Comparison of ENCODE assay signal across 28 cellular contexts in genomic region chr2:125160947-125161346, GRCh38.
A peak's percentile ranks its signal among the peaks of the same experiment; 100 is the strongest.
DNase-seq lines count a peak whose midpoint lies in the region; ATAC-seq, FAIRE-seq and TF ChIP-seq lines count a peak whose summit lies in the region.
"Had no signal": no experiment of that assay in that cellular context is flagged by ENCODE, and none has a peak within 500 bp of the region (broad histone marks: within the 10 kb centered on the region; RNA-seq: fewer than 3 reads in every experiment).

No MANE protein-coding gene starts in this region.

- no peak for TF ChIP-seq CTCF in HepG2 (CRISPR knock-in tag; IDR thresholded peaks at IDR 0.05)
- TF ChIP-seq CTCF in right lobe of liver (IDR thresholded peaks at IDR 0.05) = no peak

- POLR2A ChIA-PET in HepG2 (lab: Yijun Ruan, JAX) = no interaction called here

- 8% methylated on average over 3 of the region's 3 CpGs for WGBS in HepG2 (ENCODE audit: low lambda C conversion rate)
- 66% methylated on average over 3 of the region's 3 CpGs for WGBS in right lobe of liver (ENCODE audit: insufficient coverage, low coverage, low lambda C conversion rate, missing lambda C conversion rate)

- CTCF ChIA-PET in HepG2 (lab: Yijun Ruan, JAX; ENCODE audit: low intra/inter-chr PET ratio, low total read pairs) = no interaction called here

- DNase-seq in HepG2 (ENCODE audit: low spot score) (no peak), right lobe of liver (no peak)
- DNase-seq: 8988T; ACHN; AML-193; BE2C; C1 segment of cervical spinal cord; Caco-2; Calu3; CD4-positive, alpha-beta memory T cell; CD4-positive, alpha-beta T cell; CD4-positive, CD25-positive, alpha-beta regulatory T cell; CD8-positive, alpha-beta memory T cell; CD8-positive, alpha-beta T cell; COR-L47; DMS 273 treated with DMSO at 0.1 percent for 48 hours; DMS153; DMS53; DMS79; DMS79 treated with DMSO at 0.1 percent for 48 hours; DND-41; EL had no signal

- H3K27me3 ChIP-seq in HepG2 (ENCODE audit: control insufficient read depth in 1 of 2, insufficient read depth in 2 of 2, low read length in 2 of 2) (no peaks in the 10 kb centered on the region), right lobe of liver (no peaks in the 10 kb centered on the region)
- H3K27me3 ChIP-seq: BE2C; BLaER1; BLaER1 treated with 17β-estradiol and CSF1 and Interleukin-3, amounts not matched to agents 10 nM and 100 nM had no signal

- no peaks in the 10 kb centered on the region for H3K79me2 ChIP-seq in HepG2 (ENCODE audit: insufficient read depth, low read length)

- TF ChIP-seq EP300 in HepG2 (IDR thresholded peaks at IDR 0.05; ENCODE audit: low read depth in 2 of 2, low read length in 2 of 2) = no peak
- no peak for TF ChIP-seq EP300 in HepG2 (CRISPR knock-in tag; IDR thresholded peaks at IDR 0.05; ENCODE audit: borderline replicate concordance)

- in situ Hi-C loops in HepG2 (cut with HindIII; ENCODE audit: extremely low pct_ligation_motif_present, low pct_unique_long_range_greater_than_20kb) = no loop called here

- intact Hi-C loops in HepG2 (cut with micrococcal nuclease; ENCODE audit: unreplicated experiment) = loop anchor here (10.0 kb wide), 1 partner anchor 84 kb away; no protein-coding TSS in a partner anchor
- intact Hi-C loops in right lobe of liver (cut with DNase I) = no loop called here

- ATAC-seq in HepG2 = no peak
- no peak for ATAC-seq in right lobe of liver
- ATAC-seq: A549; CD8-positive, alpha-beta T cell had no signal

- no peak overlapping the region for H2AFZ ChIP-seq in HepG2 (ENCODE audit: low read length)

- H3K4me1 ChIP-seq in HepG2 (ENCODE audit: insufficient read depth, low read length) = no peaks in the 10 kb centered on the region
- no peaks in the 10 kb centered on the region for H3K4me1 ChIP-seq in right lobe of liver
- H3K4me1 ChIP-seq: A549; BE2C; BLaER1 treated with 17β-estradiol and CSF1 and Interleukin-3, amounts not matched to agents 10 nM and 100 nM; Caco-2 had no signal

- H3K27ac ChIP-seq in HepG2 (ENCODE audit: extremely low read length, insufficient read depth, low read length) (no peak overlapping the region), right lobe of liver (no peak overlapping the region)
- H3K27ac ChIP-seq: 22Rv1; A549; BLaER1; BLaER1 treated with 17β-estradiol and CSF1 and Interleukin-3, amounts not matched to agents 10 nM and 100 nM; C4-2B had no signal

- H3K9ac ChIP-seq in HepG2 (ENCODE audit: insufficient read depth, low read depth, low read length) = no peak overlapping the region
- H3K9ac ChIP-seq: BLaER1; BLaER1 treated with 17β-estradiol and CSF1 and Interleukin-3, amounts not matched to agents 10 nM and 100 nM had no signal

- no peak overlapping the region for H3K4me2 ChIP-seq in HepG2 (ENCODE audit: low read depth, low read length)
- H3K4me2 ChIP-seq: A549; BLaER1; BLaER1 treated with 17β-estradiol and CSF1 and Interleukin-3, amounts not matched to agents 10 nM and 100 nM had no signal

- H3K4me3 ChIP-seq in HepG2 (replicated peaks in 1 of 3; ENCODE audit: insufficient read depth in 1 of 3, low read depth in 2 of 3, low read length in 3 of 3) (no peak overlapping the region), right lobe of liver (no peak overlapping the region)
- H3K4me3 ChIP-seq: A549; BLaER1; BLaER1 treated with 17β-estradiol and CSF1 and Interleukin-3, amounts not matched to agents 10 nM and 100 nM had no signal

- H3K36me3 ChIP-seq in HepG2 (replicated peaks in 1 of 2; ENCODE audit: control insufficient read depth in 1 of 2, insufficient read depth in 2 of 2, low read length in 2 of 2) (no peaks in the 10 kb centered on the region), right lobe of liver (no peaks in the 10 kb centered on the region)
- H3K36me3 ChIP-seq: BE2C; BLaER1; BLaER1 treated with 17β-estradiol and CSF1 and Interleukin-3, amounts not matched to agents 10 nM and 100 nM had no signal

- no TSS peak for BruUV-seq in HepG2 (replicated peaks; lab: Mats Ljungman, UMichigan)

- no peak for TF ChIP-seq RAD21 in HepG2 (CRISPR knock-in tag; IDR thresholded peaks at IDR 0.05)

- peaks cover 48% of the 10 kb centered on the region for H3K9me3 ChIP-seq in HepG2 (ENCODE audit: low read length)
- no peaks in the 10 kb centered on the region for H3K9me3 ChIP-seq in right lobe of liver
- H3K9me3 ChIP-seq: BE2C; BLaER1; BLaER1 treated with 17β-estradiol and CSF1 and Interleukin-3, amounts not matched to agents 10 nM and 100 nM; Caco-2 had no signal

- H4K20me1 ChIP-seq in HepG2 (ENCODE audit: insufficient read depth, low read length) = no peaks in the 10 kb centered on the region
- H4K20me1 ChIP-seq: BLaER1; BLaER1 treated with 17β-estradiol and CSF1 and Interleukin-3, amounts not matched to agents 10 nM and 100 nM had no signal

- no peak for FAIRE-seq in HepG2 (lab: Jason Lieb, UNC)
- FAIRE-seq: A549, D721Med had no signal

- no peak for TF ChIP-seq POLR2A in HepG2 (IDR thresholded peaks at IDR 0.05; ENCODE audit: insufficient read depth in 1 of 2, low read depth in 2 of 2, low read length in 2 of 2)
- no peak for TF ChIP-seq POLR2A in right lobe of liver (IDR thresholded peaks at IDR 0.05)

TF ChIP-seq in HepG2, 621 proteins besides CTCF, POLR2A, EP300 and RAD21:
- TF ChIP-seq MYNN (CRISPR knock-in tag; IDR thresholded peaks at IDR 0.05; ENCODE audit: low read depth) (no peak), ZBTB7B (CRISPR knock-in tag; IDR thresholded peaks at IDR 0.05) (no peak), ZNF749 (CRISPR knock-in tag; IDR thresholded peaks at IDR 0.05; ENCODE audit: borderline replicate concordance) (no peak), NFKBIZ (CRISPR knock-in tag; IDR thresholded peaks at IDR 0.05) (no peak), KDM5B (CRISPR knock-in tag; IDR thresholded peaks at IDR 0.05; ENCODE audit: borderline replicate concordance) (no peak), MXD3 (CRISPR knock-in tag; IDR thresholded peaks at IDR 0.05) (no peak), ZNF770 (CRISPR knock-in tag; IDR thresholded peaks at IDR 0.05) (no peak), ATF7 (IDR thresholded peaks at IDR 0.05) (peak; percentile 65), ATF7 (CRISPR knock-in tag; IDR thresholded peaks at IDR 0.05) (no peak), FOXO4 (CRISPR knock-in tag; conservative IDR thresholded peaks at IDR 0.05) (no peak), GZF1 (CRISPR knock-in tag; IDR thresholded peaks at IDR 0.05) (no peak), ATAD3A (CRISPR knock-in tag; IDR thresholded peaks at IDR 0.05) (no peak), CREB1 (IDR thresholded peaks at IDR 0.05) (peak; percentile 62; the same call in 1 of the 2 replicates), CREB1 (CRISPR knock-in tag; IDR thresholded peaks at IDR 0.05) (no peak)
